Comparison of ENCODE assay signal across 8 cellular contexts in genomic region chr17:45148183-45149036, GRCh38. TPM values are rescaled to one million over a fixed set of nuclear protein-coding genes. Genes with fewer than 3 reads are reported as not detected.
DNase-seq lines count a peak whose midpoint lies in the region; ATAC-seq and TF ChIP-seq lines count a peak whose summit lies in the region.

Gene HEXIM1, plus strand, starts transcription at chr17:45148475. Its CDS starts 716 bp downstream, at chr17:45149191.

- no peak for TF ChIP-seq CTCF in GM06990 (IDR thresholded peaks at IDR 0.05; ENCODE audit: insufficient read depth, low read length, poor library complexity, severe bottlenecking)
- TF ChIP-seq CTCF in suprapubic skin (IDR thresholded peaks at IDR 0.05) = no peak

- no peaks in the 10 kb centered on the region for H3K9me3 Mint-ChIP-seq in activated naive CD4-positive, alpha-beta T cell treated with anti-CD3 and anti-CD28 coated beads, Interleukin-2, amount 50 U/mL, for 72 hours

- H3K27me3 ChIP-seq in GM06990 (replicated peaks; ENCODE audit: control insufficient read depth, insufficient read depth, low read length) (no peaks in the 10 kb centered on the region), suprapubic skin (no peaks in the 10 kb centered on the region)

- WGBS in suprapubic skin = under 1% methylated on average over 58 of the region's 58 CpGs

- no peaks in the 10 kb centered on the region; the same call in 1 of the 2 replicates for H3K36me3 ChIP-seq in GM06990 (ENCODE audit: control insufficient read depth, insufficient read depth, low read length)
- no peaks in the 10 kb centered on the region for H3K36me3 ChIP-seq in suprapubic skin

- ATAC-seq in HG02610 (IDR thresholded peaks at IDR 0.05; ENCODE audit: unreplicated experiment) = peak; percentile 72
- peak; percentile 77 to 84 for ATAC-seq in activated naive CD4-positive, alpha-beta T cell treated with anti-CD3 and anti-CD28 coated beads, Interleukin-2, amount 50 U/mL, for 72 hours

- H3K27ac ChIP-seq in suprapubic skin = peak within 1 kb of the TSS; percentile 100

- DNase-seq in GM06990 (ENCODE audit: extremely low read depth, insufficient read length) (peak; percentile 99), NCI-H1092 treated with DMSO at 0.1 percent for 48 hours (lab: John Stamatoyannopoulos, UW) (peak; percentile 99), SKM-1 (lab: John Stamatoyannopoulos, UW; ENCODE audit: unreplicated experiment) (peak; percentile 99), globus pallidus (ENCODE audit: low spot score) (peak; percentile 100), nucleus accumbens (lab: John Stamatoyannopoulos, UW) (peak; percentile 93 to 100 (median 99)), suprapubic skin (ENCODE audit: low spot score in 2 of 2) (peak; percentile 100)
- DNase-seq in activated naive CD4-positive, alpha-beta T cell treated with anti-CD3 and anti-CD28 coated beads, Interleukin-2, amount 50 U/mL, for 72 hours (ENCODE audit: low spot score in 2 of 2) = peak; percentile 99

- no peaks in the 10 kb centered on the region for H3K9me3 ChIP-seq in suprapubic skin

- no peak for TF ChIP-seq EP300 in suprapubic skin (IDR thresholded peaks at IDR 0.05)

- peaks cover 26 to 34% of the 10 kb centered on the region in 2 donors for H3K36me3 Mint-ChIP-seq in activated naive CD4-positive, alpha-beta T cell treated with anti-CD3 and anti-CD28 coated beads, Interleukin-2, amount 50 U/mL, for 72 hours

- TF ChIP-seq POLR2A in suprapubic skin (IDR thresholded peaks at IDR 0.05) = peak; percentile 98 to 100

- peaks cover 64% of the 10 kb centered on the region for H3K4me1 ChIP-seq in suprapubic skin

- peak within 1 kb of the TSS; percentile 98 for H3K4me3 ChIP-seq in GM06990 (replicated peaks; ENCODE audit: low read depth, low read length)
- peak within 1 kb of the TSS; percentile 76 for H3K4me3 ChIP-seq in suprapubic skin

- H3K27ac Mint-ChIP-seq in activated naive CD4-positive, alpha-beta T cell treated with anti-CD3 and anti-CD28 coated beads, Interleukin-2, amount 50 U/mL, for 72 hours = peak within 1 kb of the TSS; percentile 100

RNA-seq across cellular contexts. Expression of gene HEXIM1, which starts in this region (rescaled TPM):
- 10 to 100 TPM; 50.9 to 93.3 TPM for total RNA-seq in activated naive CD4-positive, alpha-beta T cell treated with anti-CD3 and anti-CD28 coated beads, Interleukin-2, amount 50 U/mL, for 72 hours
- 10 to 100 TPM; 23.1 to 35.6 (median 27.8) TPM for total RNA-seq in suprapubic skin

Comparison
In these comparisons a context has a peak if more than half of its experiments do, and no peak if none do; other contexts are left out.
1. Peak in every context shown above with its lines: DNase-seq, ATAC-seq, H3K4me3 ChIP-seq and H3K27ac ChIP-seq.